In genomic region chr4:24208691-24209090, GRCh38 we compare ENCODE assay signal across 1 cellular context.
TF ChIP-seq lines count a peak whose summit lies in the region.

No MANE protein-coding gene starts in this region.

TF ChIP-seq in K562, 482 proteins besides CTCF, POLR2A, EP300 and RAD21 (continued from another document):
- no peak for TF ChIP-seq CTCFL (IDR thresholded peaks at IDR 0.05; ENCODE audit: borderline replicate concordance, insufficient read depth, low read depth, low read length, poor library complexity, severe bottlenecking)
- no peak for TF ChIP-seq ATF2 (CRISPR knock-in tag; IDR thresholded peaks at IDR 0.05)
- peak; percentile 61 for TF ChIP-seq ZNF316 (IDR thresholded peaks at IDR 0.05)
- peak; percentile 64 for TF ChIP-seq MAFG (tag; conservative IDR thresholded peaks at IDR 0.05)
- no peak for TF ChIP-seq MTA1 (IDR thresholded peaks at IDR 0.05; ENCODE audit: borderline replicate concordance)
- TF ChIP-seq MAFF (IDR thresholded peaks at IDR 0.05; ENCODE audit: low read length), result peak; percentile 62
- no peak for TF ChIP-seq PPARD (CRISPR knock-in tag; IDR thresholded peaks at IDR 0.05)
- no peak for TF ChIP-seq FOXP1 (CRISPR knock-in tag; IDR thresholded peaks at IDR 0.05)
- peak; percentile 35; the same call in 1 of the 2 replicates for TF ChIP-seq C11orf30 (IDR thresholded peaks at IDR 0.05; ENCODE audit: low read depth)
